ENCODE assay signal across 22 cellular contexts in the genomic region with DNA sequence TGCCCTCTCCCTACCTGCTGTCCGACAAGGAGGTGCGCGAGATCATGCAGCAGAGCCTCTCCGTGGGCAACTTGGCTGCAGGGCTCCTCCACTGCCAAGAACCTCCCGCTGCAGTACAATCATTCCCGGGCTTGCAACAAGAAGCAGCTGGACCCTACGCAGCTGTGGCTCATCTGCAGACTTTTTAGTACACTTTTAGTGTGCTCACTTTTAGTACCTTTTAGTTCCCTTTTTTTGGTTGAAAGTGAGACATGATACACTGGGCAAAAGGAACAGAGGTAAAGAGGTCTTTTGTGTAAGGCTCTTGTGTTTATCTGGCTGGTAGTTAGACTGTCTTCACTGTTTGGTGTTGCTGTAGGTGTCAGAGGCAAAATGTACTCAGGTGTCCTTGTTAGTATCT. TPM values are rescaled to one million over a fixed set of nuclear protein-coding genes. Genes with fewer than 3 reads are reported as not detected.
DNase-seq lines count a peak whose midpoint lies in the region; ATAC-seq and TF ChIP-seq lines count a peak whose summit lies in the region.
"Had no signal": no experiment of that assay in that cellular context is flagged by ENCODE, and none has a peak within 500 bp of the region (broad histone marks: within the 10 kb centered on the region; RNA-seq: fewer than 3 reads in every experiment).

No MANE protein-coding gene starts in this region.

- no peaks in the 10 kb centered on the region for H3K79me2 ChIP-seq in OCI-LY7 (ENCODE audit: insufficient read depth, low read depth, low read length)

- H3K4me1 ChIP-seq in OCI-LY7 (ENCODE audit: insufficient read depth, low read length, poor library complexity, severe bottlenecking) (no peaks in the 10 kb centered on the region), left lung (no peaks in the 10 kb centered on the region)
- H3K4me1 ChIP-seq: BE2C, HAP-1 had no signal

- TF ChIP-seq CTCF in GM13977 (IDR thresholded peaks at IDR 0.05; ENCODE audit: extremely low read depth, insufficient read depth, missing control alignments) (no peak), OCI-LY7 (conservative IDR thresholded peaks at IDR 0.05; ENCODE audit: low read length) (no peak), left lung (IDR thresholded peaks at IDR 0.05) (no peak)

- DNase-seq in GM13977 (ENCODE audit: low spot score) = peak; percentile 58
- DNase-seq in OCI-LY7 (ENCODE audit: low spot score) = peak; percentile 1
- no peak for DNase-seq in left lung
- DNase-seq: BE2C, EL, GF-D8, KBM-7, NCI-H1694, NCI-H446, NCI-H526 treated with DMSO at 0.1 percent for 48 hours, PC-3, SHP77, SW 1271, T-helper 17 cell had no signal

- peak; percentile 51 for ATAC-seq in GM21723 (IDR thresholded peaks at IDR 0.05; ENCODE audit: unreplicated experiment)
- ATAC-seq in GM18520 (IDR thresholded peaks at IDR 0.05; ENCODE audit: unreplicated experiment) = no peak
- no peak for ATAC-seq in GM19351 (IDR thresholded peaks at IDR 0.05; ENCODE audit: unreplicated experiment)
- ATAC-seq in GM19452 (IDR thresholded peaks at IDR 0.05; ENCODE audit: unreplicated experiment) = no peak
- no peak for ATAC-seq in left lung
- ATAC-seq: GM23338, PC-3, T-helper 17 cell had no signal

- H3K36me3 ChIP-seq in OCI-LY7 (ENCODE audit: insufficient read depth, low read length) (no peaks in the 10 kb centered on the region), left lung (no peaks in the 10 kb centered on the region)
- H3K36me3 ChIP-seq: BE2C, HAP-1 had no signal

- in situ Hi-C loops in GM13977 (cut with MboI; ENCODE audit: low pct_unique_long_range_greater_than_20kb, low sequenced_read_pairs, unreplicated experiment) = no loop called here

- no peaks in the 10 kb centered on the region for H3K9me2 ChIP-seq in OCI-LY7 (ENCODE audit: insufficient read depth, low read length)

- POLR2A ChIA-PET in OCI-LY7 (lab: Charles Lee) = no interaction called here

- H3K4me3 ChIP-seq in OCI-LY7 (ENCODE audit: low read depth, low read length, poor library complexity, severe bottlenecking) = no peak overlapping the region
- H3K4me3 ChIP-seq in left lung = no peak overlapping the region
- H3K4me3 ChIP-seq: GM23338, HAP-1, SK-N-MC had no signal

- BruUV-seq in OCI-LY7 (replicated peaks; lab: Mats Ljungman, UMichigan) = no TSS peak

- CTCF ChIA-PET in OCI-LY7 (lab: Charles Lee; ENCODE audit: unreplicated experiment) = no interaction called here

- intact Hi-C loops in OCI-LY7 (cut with micrococcal nuclease; ENCODE audit: unreplicated experiment) = no loop called here
- intact Hi-C loops in left lung (cut with DNase I) = no loop called here

- H3K27ac ChIP-seq in OCI-LY7 (ENCODE audit: low read depth, low read length, poor library complexity, severe bottlenecking) (no peak overlapping the region), left lung (no peak overlapping the region)
- H3K27ac ChIP-seq: HL-60, SK-N-MC had no signal

- no peak overlapping the region for H2AFZ ChIP-seq in OCI-LY7 (ENCODE audit: low read length)
- H2AFZ ChIP-seq: GM23338 had no signal

- no peaks in the 10 kb centered on the region for H4K20me1 ChIP-seq in OCI-LY7 (ENCODE audit: insufficient read depth, low read length)

- no peaks in the 10 kb centered on the region for H3K27me3 ChIP-seq in left lung
- H3K27me3 ChIP-seq: BE2C had no signal

- H3K9me3 ChIP-seq in OCI-LY7 (ENCODE audit: low read length) (no peaks in the 10 kb centered on the region), left lung (peaks cover 0 to 12% of the 10 kb centered on the region in 2 donors)
- H3K9me3 ChIP-seq: BE2C had no signal

- no peak overlapping the region for H3K4me2 ChIP-seq in OCI-LY7 (ENCODE audit: low read length)
- H3K4me2 ChIP-seq: GM23338 had no signal

RNA-seq across cellular contexts. Expression of a gene that starts 58.1 kb away (rescaled TPM):
- total RNA-seq in OCI-LY7 (2014; rRNA removed; shearing (Covaris generic)) = 42.2 and 48.1 TPM in 2 replicates
- total RNA-seq in OCI-LY7 (2022) (46.6 and 48.7 TPM in 2 replicates), left lung (10 to 100 TPM; 68.0 to 73.8 TPM)

Comparison
In these comparisons a context has a peak if more than half of its experiments do, and no peak if none do; other contexts are left out.
1. DNase-seq: peak in GM13977 (single experiment) and OCI-LY7 (single experiment); none in left lung (0 of 2).